Comparison of ENCODE assay signal across 10 cellular contexts in the genomic region with DNA sequence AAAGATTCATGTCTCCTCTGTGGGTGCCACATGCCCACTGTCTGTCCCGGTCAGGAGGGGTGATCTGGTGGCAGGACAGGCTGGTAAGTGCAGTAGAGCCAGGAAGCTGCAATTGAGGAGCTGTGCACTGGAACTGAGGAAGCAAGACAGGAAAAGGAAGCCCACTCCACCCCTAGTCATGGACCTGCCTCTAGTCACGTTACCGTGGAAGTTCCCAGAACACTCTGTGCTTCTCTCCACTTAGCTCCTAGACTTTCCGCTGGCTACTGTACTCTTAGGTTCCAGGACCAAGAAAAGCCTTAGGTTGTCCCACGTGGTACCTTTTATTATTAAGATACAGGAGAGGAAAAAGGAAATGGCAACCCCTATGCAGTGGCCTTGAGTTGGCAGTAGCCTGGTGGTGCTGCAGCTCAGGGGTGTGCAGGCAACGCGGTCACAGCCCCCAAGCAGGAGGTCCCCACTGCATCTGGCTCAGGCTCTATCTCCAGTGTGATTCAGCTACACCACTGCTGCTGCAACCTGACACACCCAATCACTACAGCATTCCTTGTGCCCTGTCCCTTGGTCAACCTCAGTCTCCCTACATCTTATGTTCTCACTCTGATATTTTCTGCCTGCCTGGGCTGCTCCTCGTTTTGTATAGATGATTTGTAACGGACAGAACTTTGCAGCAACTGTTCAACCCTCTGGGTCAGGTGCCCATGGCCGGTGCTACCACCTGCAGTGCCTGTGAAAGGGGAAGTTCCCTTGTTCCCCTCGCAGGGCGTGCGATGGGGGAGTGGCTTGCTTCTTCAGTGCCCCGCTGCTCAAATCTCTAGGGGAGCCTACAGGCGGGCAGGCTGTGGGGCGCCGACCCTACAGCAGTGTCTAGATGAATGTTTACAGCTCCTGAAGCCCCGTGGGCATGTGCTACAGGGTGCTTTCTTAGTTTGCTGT. TPM values are rescaled to one million over a fixed set of nuclear protein-coding genes. Genes with fewer than 3 reads are reported as not detected.
DNase-seq lines count a peak whose midpoint lies in the region; ATAC-seq and TF ChIP-seq lines count a peak whose summit lies in the region.
"Had no signal": no experiment of that assay in that cellular context is flagged by ENCODE, and none has a peak within 500 bp of the region (broad histone marks: within the 10 kb centered on the region; RNA-seq: fewer than 3 reads in every experiment).

No MANE protein-coding gene starts in this region.

- peak overlapping the region; percentile 33 for H3K4me3 Mint-ChIP-seq in activated CD4-positive, alpha-beta T cell treated with anti-CD3 and anti-CD28 coated beads, Interleukin-2, amount 10 ng/mL, durations not matched to agents 7 days and 5 days
- peak overlapping the region; percentile 79 for H3K4me3 Mint-ChIP-seq in stimulated activated memory B cell treated with anti-CD40 and anti-IgM and Interleukin-4, amounts not matched to agents 10 μg/mL and 1 μg/mL and 100 μg/mL, for 72 hours

- H3K4me3 ChIP-seq in duodenal mucosa (ENCODE audit: low read depth in 1 of 2, low read length in 2 of 2), result peak overlapping the region; percentile 39 to 52
- H3K4me3 ChIP-seq: smooth muscle cell had no signal

- peak; percentile 91 for ATAC-seq in stimulated activated memory B cell treated with anti-CD40 and anti-IgM and Interleukin-4, amounts not matched to agents 10 μg/mL and 1 μg/mL and 100 μg/mL, for 72 hours
- no peak for ATAC-seq in HG02623 (IDR thresholded peaks at IDR 0.05; ENCODE audit: unreplicated experiment)

- no peak for DNase-seq in activated CD4-positive, alpha-beta T cell treated with anti-CD3 and anti-CD28 coated beads, Interleukin-2, amount 10 ng/mL, durations not matched to agents 7 days and 5 days
- DNase-seq in activated CD4-positive, alpha-beta T cell treated with anti-CD3 and anti-CD28 coated beads for 48 hours, result no peak
- DNase-seq in NAMALWA (ENCODE audit: low spot score), result peak; percentile 93
- DNase-seq in GM13976 (ENCODE audit: low spot score), result no peak
- no peak for DNase-seq in NCI-H82 (lab: John Stamatoyannopoulos, UW)

- no peak for TF ChIP-seq CTCF in GM13976 (IDR thresholded peaks at IDR 0.05; ENCODE audit: borderline replicate concordance, control extremely low read depth, extremely low read depth, insufficient read depth, missing control alignments)

- no peaks in the 10 kb centered on the region for H3K9me3 Mint-ChIP-seq in activated CD4-positive, alpha-beta T cell treated with anti-CD3 and anti-CD28 coated beads, Interleukin-2, amount 10 ng/mL, durations not matched to agents 7 days and 5 days
- H3K9me3 Mint-ChIP-seq in stimulated activated memory B cell treated with anti-CD40 and anti-IgM and Interleukin-4, amounts not matched to agents 10 μg/mL and 1 μg/mL and 100 μg/mL, for 72 hours, result peaks cover 3% of the 10 kb centered on the region

- H3K4me1 ChIP-seq in duodenal mucosa (ENCODE audit: control insufficient read depth in 1 of 2, insufficient read depth in 2 of 2, low read length in 2 of 2), result no peaks in the 10 kb centered on the region

- no peak overlapping the region for H3K9ac ChIP-seq in duodenal mucosa (ENCODE audit: low read depth in 1 of 2, low read length in 2 of 2)

- H3K4me1 Mint-ChIP-seq in activated CD4-positive, alpha-beta T cell treated with anti-CD3 and anti-CD28 coated beads, Interleukin-2, amount 10 ng/mL, durations not matched to agents 7 days and 5 days, result peaks cover 15% of the 10 kb centered on the region
- peaks cover 18% of the 10 kb centered on the region for H3K4me1 Mint-ChIP-seq in stimulated activated memory B cell treated with anti-CD40 and anti-IgM and Interleukin-4, amounts not matched to agents 10 μg/mL and 1 μg/mL and 100 μg/mL, for 72 hours

- no peaks in the 10 kb centered on the region for H3K9me3 ChIP-seq in duodenal mucosa (ENCODE audit: control insufficient read depth in 1 of 2, low read length in 2 of 2)

- H3K27ac ChIP-seq in duodenal mucosa (ENCODE audit: low read depth, low read length), result no peak overlapping the region

- POLR2A ChIA-PET in activated CD4-positive, alpha-beta T cell treated with anti-CD3 and anti-CD28 coated beads, Interleukin-2, amount 10 ng/mL, durations not matched to agents 7 days and 5 days (lab: Charles Lee), result no interaction called here

- no peaks in the 10 kb centered on the region for H3K36me3 Mint-ChIP-seq in activated CD4-positive, alpha-beta T cell treated with anti-CD3 and anti-CD28 coated beads, Interleukin-2, amount 10 ng/mL, durations not matched to agents 7 days and 5 days (ENCODE audit: low read depth)
- no peaks in the 10 kb centered on the region for H3K36me3 Mint-ChIP-seq in stimulated activated memory B cell treated with anti-CD40 and anti-IgM and Interleukin-4, amounts not matched to agents 10 μg/mL and 1 μg/mL and 100 μg/mL, for 72 hours

- CTCF ChIA-PET in activated CD4-positive, alpha-beta T cell treated with anti-CD3 and anti-CD28 coated beads, Interleukin-2, amount 10 ng/mL, durations not matched to agents 7 days and 5 days (lab: Charles Lee), result interaction anchor here (0.6 to 1.1 kb wide), 2 partner anchors 87 to 1174 kb away, joined by 3 read pairs; no protein-coding TSS in a partner anchor

- H3K27me3 ChIP-seq in duodenal mucosa (ENCODE audit: control insufficient read depth in 1 of 2, insufficient read depth in 2 of 2, low read length in 2 of 2), result peaks cover 0 to 16% of the 10 kb centered on the region in 2 donors

- in situ Hi-C loops in GM13976 (cut with MboI; ENCODE audit: low sequenced_read_pairs, unreplicated experiment), result no loop called here

- no peak overlapping the region for H3K27ac Mint-ChIP-seq in activated CD4-positive, alpha-beta T cell treated with anti-CD3 and anti-CD28 coated beads, Interleukin-2, amount 10 ng/mL, durations not matched to agents 7 days and 5 days
- peak overlapping the region; percentile 70 for H3K27ac Mint-ChIP-seq in stimulated activated memory B cell treated with anti-CD40 and anti-IgM and Interleukin-4, amounts not matched to agents 10 μg/mL and 1 μg/mL and 100 μg/mL, for 72 hours

- peaks cover 4% of the 10 kb centered on the region for H3K27me3 Mint-ChIP-seq in activated CD4-positive, alpha-beta T cell treated with anti-CD3 and anti-CD28 coated beads, Interleukin-2, amount 10 ng/mL, durations not matched to agents 7 days and 5 days
- H3K27me3 Mint-ChIP-seq in stimulated activated memory B cell treated with anti-CD40 and anti-IgM and Interleukin-4, amounts not matched to agents 10 μg/mL and 1 μg/mL and 100 μg/mL, for 72 hours, result peaks cover 12% of the 10 kb centered on the region

- H3K36me3 ChIP-seq in duodenal mucosa (ENCODE audit: control insufficient read depth in 1 of 2, insufficient read depth in 2 of 2, low read length in 2 of 2), result no peaks in the 10 kb centered on the region

RNA-seq across cellular contexts. Expression of a gene that starts 24.4 kb away (rescaled TPM):
- total RNA-seq in activated CD4-positive, alpha-beta T cell treated with anti-CD3 and anti-CD28 coated beads, Interleukin-2, amount 10 ng/mL, durations not matched to agents 7 days and 5 days, result not detected
- total RNA-seq: NCI-H460, smooth muscle cell had no signal
